30 cellular contexts compared by ENCODE assay signal in genomic region chr10:43877001-43877400, GRCh38.
"Had no signal": no experiment of that assay in that cellular context is flagged by ENCODE, and none has a peak within 500 bp of the region (broad histone marks: within the 10 kb centered on the region; RNA-seq: fewer than 3 reads in every experiment).

No MANE protein-coding gene starts in this region.

- H3K4me3 Mint-ChIP-seq: activated CD4-positive, alpha-beta memory T cell treated with anti-CD3 and anti-CD28 coated beads, Interleukin-2, amount 10 ng/mL, durations not matched to agents 7 days and 5 days; activated CD8-positive, alpha-beta memory T cell treated with anti-CD3 and anti-CD28 coated beads, Interleukin-2, amount 10 ng/mL, durations not matched to agents 7 days and 5 days; activated naive CD4-positive, alpha-beta T cell treated with anti-CD3 and anti-CD28 coated beads, Interleukin-2, amount 10 ng/mL, durations not matched to agents 7 days and 5 days; activated naive CD8-positive, alpha-beta T cell; activated naive CD8-positive, alpha-beta T cell treated with anti-CD3 and anti-CD28 coated beads, Interleukin-2, amount 50 U/mL, for 24 hours; brain had no signal

- DNase-seq: activated CD4-positive, alpha-beta memory T cell treated with anti-CD3 and anti-CD28 coated beads, Interleukin-2, amount 10 ng/mL, durations not matched to agents 7 days and 5 days; activated CD4-positive, alpha-beta T cell treated with anti-CD3 and anti-CD28 coated beads for 1 hour; activated CD4-positive, alpha-beta T cell treated with anti-CD3 and anti-CD28 coated beads for 48 hours; activated CD4-positive, CD25-positive, alpha-beta regulatory T cell; activated CD8-positive, alpha-beta memory T cell treated with anti-CD3 and anti-CD28 coated beads, Interleukin-2, amount 50 U/mL, for 48 hours; activated effector memory CD4-positive, alpha-beta T cell treated with Interleukin-2 at 50 U/mL for 16 hours; activated naive CD4-positive, alpha-beta T cell treated with anti-CD3 and anti-CD28 coated beads, Interleukin-2, amount 10 ng/mL, durations not matched to agents 7 days and 5 days; activated naive CD8-positive, alpha-beta T cell treated with anti-CD3 and anti-CD28 coated beads, Interleukin-2, amount 50 U/mL, for 24 hours; anterior cingulate cortex; MM.1S; MV-4-11; NCI-H1092; NCI-H1436 treated with DMSO at 0.1 percent for 48 hours; NCI-H1694 treated with DMSO at 0.1 percent for 48 hours; NCI-H2029; NCI-H510A; NCI-H526; NCI-H748 treated with DMSO at 0.1 percent for 48 hours; PC-9; Right ventricle myocardium superior; SW 1271; T-helper 1 cell; T-helper 2 cell; T-helper 9 cell; WERI-Rb-1 had no signal

- H3K27ac Mint-ChIP-seq: activated CD4-positive, alpha-beta memory T cell treated with anti-CD3 and anti-CD28 coated beads, Interleukin-2, amount 10 ng/mL, durations not matched to agents 7 days and 5 days; activated CD8-positive, alpha-beta memory T cell treated with anti-CD3 and anti-CD28 coated beads, Interleukin-2, amount 10 ng/mL, durations not matched to agents 7 days and 5 days; activated naive CD4-positive, alpha-beta T cell treated with anti-CD3 and anti-CD28 coated beads, Interleukin-2, amount 10 ng/mL, durations not matched to agents 7 days and 5 days; activated naive CD8-positive, alpha-beta T cell; activated naive CD8-positive, alpha-beta T cell treated with anti-CD3 and anti-CD28 coated beads, Interleukin-2, amount 50 U/mL, for 24 hours had no signal

- H3K4me3 ChIP-seq: PC-9 had no signal

- H2AFZ ChIP-seq: PC-9 had no signal

- H3K9me3 Mint-ChIP-seq: activated CD4-positive, alpha-beta memory T cell treated with anti-CD3 and anti-CD28 coated beads, Interleukin-2, amount 10 ng/mL, durations not matched to agents 7 days and 5 days; activated naive CD4-positive, alpha-beta T cell treated with anti-CD3 and anti-CD28 coated beads, Interleukin-2, amount 10 ng/mL, durations not matched to agents 7 days and 5 days; activated naive CD8-positive, alpha-beta T cell treated with anti-CD3 and anti-CD28 coated beads, Interleukin-2, amount 50 U/mL, for 24 hours had no signal

- H3K27ac ChIP-seq: KMS-11, PC-9, RWPE1, WERI-Rb-1 had no signal

- H3K4me1 Mint-ChIP-seq: activated CD4-positive, alpha-beta memory T cell treated with anti-CD3 and anti-CD28 coated beads, Interleukin-2, amount 10 ng/mL, durations not matched to agents 7 days and 5 days; activated CD8-positive, alpha-beta memory T cell treated with anti-CD3 and anti-CD28 coated beads, Interleukin-2, amount 10 ng/mL, durations not matched to agents 7 days and 5 days; activated naive CD4-positive, alpha-beta T cell treated with anti-CD3 and anti-CD28 coated beads, Interleukin-2, amount 10 ng/mL, durations not matched to agents 7 days and 5 days; activated naive CD8-positive, alpha-beta T cell treated with anti-CD3 and anti-CD28 coated beads, Interleukin-2, amount 50 U/mL, for 24 hours had no signal

- H3K27me3 Mint-ChIP-seq: activated CD4-positive, alpha-beta memory T cell treated with anti-CD3 and anti-CD28 coated beads, Interleukin-2, amount 10 ng/mL, durations not matched to agents 7 days and 5 days; activated CD8-positive, alpha-beta memory T cell treated with anti-CD3 and anti-CD28 coated beads, Interleukin-2, amount 10 ng/mL, durations not matched to agents 7 days and 5 days; activated naive CD8-positive, alpha-beta T cell had no signal

- H3K36me3 ChIP-seq: WERI-Rb-1 had no signal

- H3K36me3 Mint-ChIP-seq: activated CD8-positive, alpha-beta memory T cell treated with anti-CD3 and anti-CD28 coated beads, Interleukin-2, amount 10 ng/mL, durations not matched to agents 7 days and 5 days; activated naive CD4-positive, alpha-beta T cell treated with anti-CD3 and anti-CD28 coated beads, Interleukin-2, amount 10 ng/mL, durations not matched to agents 7 days and 5 days; activated naive CD8-positive, alpha-beta T cell; brain had no signal

- H3K4me2 ChIP-seq: KMS-11, PC-9 had no signal

- ATAC-seq: activated CD8-positive, alpha-beta memory T cell treated with anti-CD3 and anti-CD28 coated beads, Interleukin-2, amount 10 ng/mL, durations not matched to agents 7 days and 5 days; activated naive CD8-positive, alpha-beta T cell treated with anti-CD3 and anti-CD28 coated beads, Interleukin-2, amount 50 U/mL, for 24 hours had no signal
